19 cellular contexts compared by ENCODE assay signal in the genomic region with DNA sequence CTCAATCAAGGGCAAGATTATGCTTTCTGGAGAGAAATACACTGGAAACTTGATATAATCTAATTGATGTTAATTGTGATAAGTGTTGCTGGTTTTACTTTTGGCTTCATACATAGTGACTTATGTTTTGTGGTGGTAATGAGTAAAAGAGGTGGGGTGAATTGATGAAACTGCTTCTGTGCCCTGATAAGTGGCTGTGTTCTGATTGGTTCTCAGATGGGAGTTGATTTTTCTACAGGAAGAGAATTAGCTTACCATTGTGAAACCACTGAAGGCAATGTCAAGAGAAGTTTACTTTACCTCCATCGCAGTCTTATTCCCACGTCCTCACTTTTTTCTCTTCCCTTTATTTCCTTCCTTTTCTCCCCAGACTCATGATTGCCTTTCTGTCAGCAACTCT. TPM values are rescaled to one million over a fixed set of nuclear protein-coding genes. Genes with fewer than 3 reads are reported as not detected.
"Had no signal": no experiment of that assay in that cellular context is flagged by ENCODE, and none has a peak within 500 bp of the region (broad histone marks: within the 10 kb centered on the region; RNA-seq: fewer than 3 reads in every experiment).

No MANE protein-coding gene starts in this region.

- DNase-seq: activated CD4-positive, alpha-beta T cell treated with anti-CD3 and anti-CD28 coated beads, Interleukin-2, amount 50 U/mL, for 1 hour; activated naive CD4-positive, alpha-beta T cell treated with anti-CD3 and anti-CD28 coated beads, Interleukin-2, amount 50 U/mL, for 16 hours; amygdala; esophagus squamous epithelium; heart right ventricle; kidney glomerular epithelial cell; lower lobe of right lung; naive thymus-derived CD4-positive, alpha-beta T cell; nucleus accumbens; psoas muscle; stimulated activated CD4-positive, alpha-beta T cell treated with anti-CD3 and anti-CD28 coated beads, Interleukin-4, amount 100 ng/mL, for 1 hour; stimulated activated CD8-positive, alpha-beta memory T cell treated with anti-CD3 and anti-CD28 coated beads, Interleukin-4, amount 100 ng/mL, for 48 hours; stimulated activated naive CD8-positive, alpha-beta T cell treated with anti-CD3 and anti-CD28 coated beads, Interleukin-15, Interleukin-2, amounts not matched to agents 100 U/mL and 50 U/mL, for 24 hours; T-helper 1 cell; testis had no signal

- H3K4me3 ChIP-seq: breast epithelium, esophagus squamous epithelium, heart right ventricle, lower lobe of right lung, psoas muscle, SJSA1, testis had no signal

- H3K27ac Mint-ChIP-seq: activated T-helper 2 cell treated with anti-CD3 and anti-CD28 coated beads, Interferon-gamma antibody, Interleukin-2, Interleukin-4, amounts not matched to agents 10 μg/mL and 5 μg/mL and 100 μg/mL, durations not matched to agents 14 hours and 24 hours and 36 hours; naive thymus-derived CD4-positive, alpha-beta T cell had no signal

- H3K4me1 ChIP-seq: breast epithelium, esophagus squamous epithelium, lower lobe of right lung, psoas muscle, SJSA1, testis had no signal

- H3K27ac ChIP-seq: breast epithelium, esophagus squamous epithelium, heart right ventricle, lower lobe of right lung, psoas muscle, SJSA1, testis had no signal

- H3K4me3 Mint-ChIP-seq: naive thymus-derived CD4-positive, alpha-beta T cell had no signal

- H3K27me3 Mint-ChIP-seq: naive thymus-derived CD4-positive, alpha-beta T cell had no signal

- ATAC-seq: lower lobe of right lung; naive thymus-derived CD4-positive, alpha-beta T cell; psoas muscle; stimulated activated naive CD8-positive, alpha-beta T cell treated with anti-CD3 and anti-CD28 coated beads, Interleukin-15, Interleukin-2, amounts not matched to agents 100 U/mL and 50 U/mL, for 24 hours had no signal

- FAIRE-seq: frontal cortex had no signal

- H3K27me3 ChIP-seq: breast epithelium, esophagus squamous epithelium, heart right ventricle, SJSA1, testis had no signal

- H3K36me3 Mint-ChIP-seq: naive thymus-derived CD4-positive, alpha-beta T cell had no signal

- H3K36me3 ChIP-seq: breast epithelium, esophagus squamous epithelium, heart right ventricle, lower lobe of right lung, SJSA1 had no signal

- H3K9me3 ChIP-seq: breast epithelium, esophagus squamous epithelium, heart right ventricle, lower lobe of right lung, psoas muscle, SJSA1, testis had no signal

- H3K9me3 Mint-ChIP-seq: activated T-helper 2 cell treated with anti-CD3 and anti-CD28 coated beads, Interferon-gamma antibody, Interleukin-2, Interleukin-4, amounts not matched to agents 10 μg/mL and 5 μg/mL and 100 μg/mL, durations not matched to agents 14 hours and 24 hours and 36 hours had no signal

RNA-seq across cellular contexts. Expression of a gene that starts 23.8 kb away (rescaled TPM):
- polyA plus RNA-seq: naive thymus-derived CD4-positive, alpha-beta T cell had no signal
